In the genomic region with DNA sequence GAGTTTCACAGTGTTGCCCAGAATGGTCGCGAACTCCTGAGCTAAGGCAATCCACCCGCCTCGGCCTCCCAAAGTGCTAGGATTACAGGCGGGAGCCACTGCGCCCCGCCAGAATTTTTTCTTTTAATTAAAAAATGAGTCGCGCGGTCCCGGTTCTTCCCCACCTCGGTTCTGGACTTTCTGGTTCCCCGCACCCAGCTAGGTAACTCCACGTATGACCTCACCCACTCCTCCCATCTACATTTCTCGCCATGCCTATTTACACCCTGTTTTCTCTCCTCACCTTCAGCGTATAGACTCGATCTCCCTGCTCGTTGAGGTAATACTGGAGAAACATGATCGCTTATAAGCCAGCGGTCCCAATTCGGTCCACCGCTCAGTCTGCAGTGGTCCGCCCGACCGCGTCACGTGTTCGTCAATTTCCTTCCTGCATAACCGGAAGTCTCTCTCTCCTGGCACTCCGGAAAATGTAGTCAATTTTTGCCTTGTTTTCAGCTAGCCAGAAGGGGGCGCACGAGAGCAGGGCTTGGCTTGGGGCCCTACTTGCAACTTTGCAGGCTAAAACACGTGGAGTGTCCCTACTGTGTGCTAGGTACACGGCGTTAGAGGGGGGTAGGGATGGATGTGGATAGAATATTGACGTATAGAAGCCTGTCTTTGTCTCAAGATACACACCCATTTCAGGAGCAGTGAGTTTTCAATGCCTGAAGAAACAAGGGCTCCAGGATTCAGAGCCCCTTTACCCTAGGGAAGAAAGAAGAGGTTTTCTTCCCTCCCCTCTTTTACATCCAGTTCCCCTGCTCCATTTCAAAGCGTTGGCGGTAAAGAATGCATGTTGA, we compare ENCODE assay signal across 8 cellular contexts.
DNase-seq lines count a peak whose midpoint lies in the region; ATAC-seq lines count a peak whose summit lies in the region.

NOP10 (minus strand) TSS at position 400 of the 839 bp plus-strand sequence; CDS start at position 337, 63 bp downstream.
A gene with protein sequence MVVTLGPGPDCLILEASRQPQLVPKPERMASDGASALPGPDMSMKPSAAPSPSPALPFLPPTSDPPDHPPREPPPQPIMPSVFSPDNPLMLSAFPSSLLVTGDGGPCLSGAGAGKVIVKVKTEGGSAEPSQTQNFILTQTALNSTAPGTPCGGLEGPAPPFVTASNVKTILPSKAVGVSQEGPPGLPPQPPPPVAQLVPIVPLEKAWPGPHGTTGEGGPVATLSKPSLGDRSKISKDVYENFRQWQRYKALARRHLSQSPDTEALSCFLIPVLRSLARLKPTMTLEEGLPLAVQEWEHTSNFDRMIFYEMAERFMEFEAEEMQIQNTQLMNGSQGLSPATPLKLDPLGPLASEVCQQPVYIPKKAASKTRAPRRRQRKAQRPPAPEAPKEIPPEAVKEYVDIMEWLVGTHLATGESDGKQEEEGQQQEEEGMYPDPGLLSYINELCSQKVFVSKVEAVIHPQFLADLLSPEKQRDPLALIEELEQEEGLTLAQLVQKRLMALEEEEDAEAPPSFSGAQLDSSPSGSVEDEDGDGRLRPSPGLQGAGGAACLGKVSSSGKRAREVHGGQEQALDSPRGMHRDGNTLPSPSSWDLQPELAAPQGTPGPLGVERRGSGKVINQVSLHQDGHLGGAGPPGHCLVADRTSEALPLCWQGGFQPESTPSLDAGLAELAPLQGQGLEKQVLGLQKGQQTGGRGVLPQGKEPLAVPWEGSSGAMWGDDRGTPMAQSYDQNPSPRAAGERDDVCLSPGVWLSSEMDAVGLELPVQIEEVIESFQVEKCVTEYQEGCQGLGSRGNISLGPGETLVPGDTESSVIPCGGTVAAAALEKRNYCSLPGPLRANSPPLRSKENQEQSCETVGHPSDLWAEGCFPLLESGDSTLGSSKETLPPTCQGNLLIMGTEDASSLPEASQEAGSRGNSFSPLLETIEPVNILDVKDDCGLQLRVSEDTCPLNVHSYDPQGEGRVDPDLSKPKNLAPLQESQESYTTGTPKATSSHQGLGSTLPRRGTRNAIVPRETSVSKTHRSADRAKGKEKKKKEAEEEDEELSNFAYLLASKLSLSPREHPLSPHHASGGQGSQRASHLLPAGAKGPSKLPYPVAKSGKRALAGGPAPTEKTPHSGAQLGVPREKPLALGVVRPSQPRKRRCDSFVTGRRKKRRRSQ (plus strand): TSS at position 579 of the 839 bp plus-strand sequence. CDS start 382 bp downstream, outside the sequence.

- peak; percentile 87 for ATAC-seq in GM19023 (IDR thresholded peaks at IDR 0.05; ENCODE audit: unreplicated experiment)
- peak; percentile 82 for ATAC-seq in HG03280 (IDR thresholded peaks at IDR 0.05; ENCODE audit: unreplicated experiment)

- DNase-seq in AML-193 (lab: John Stamatoyannopoulos, UW) (peak; percentile 83 to 89), NCI-H345 treated with DMSO at 0.1 percent for 48 hours (lab: John Stamatoyannopoulos, UW; ENCODE audit: unreplicated experiment) (peak; percentile 70), cerebellar cortex (ENCODE audit: low spot score) (peak; percentile 94), kidney glomerular epithelial cell (lab: John Stamatoyannopoulos, UW) (peak; percentile 95)
- peak; percentile 93 for DNase-seq in activated CD4-positive, CD25-positive, alpha-beta regulatory T cell treated with anti-CD3 and anti-CD28 coated beads, Interleukin-2, amount 50 U/mL, for 16 hours (ENCODE audit: low read depth, low spot score)
- peak; percentile 85 to 92 for DNase-seq in stimulated activated CD4-positive, alpha-beta T cell treated with anti-CD3 and anti-CD28 coated beads, Interleukin-15, amount 100 ng/mL, for 48 hours (ENCODE audit: low read depth in 2 of 2)

Comparison
In these comparisons a context has a peak if more than half of its experiments do, and no peak if none do; other contexts are left out.
1. Peak in every context shown above with its lines: DNase-seq and ATAC-seq.